Comparison of ENCODE assay signal across 1 cellular context in genomic region chr20:59068534-59068933, GRCh38.
TF ChIP-seq lines count a peak whose summit lies in the region.

No MANE protein-coding gene starts in this region.

TF ChIP-seq in neural cell, 6 proteins besides CTCF, POLR2A, EP300 and RAD21 (continued from another document):
- TF ChIP-seq, protein P1, sequence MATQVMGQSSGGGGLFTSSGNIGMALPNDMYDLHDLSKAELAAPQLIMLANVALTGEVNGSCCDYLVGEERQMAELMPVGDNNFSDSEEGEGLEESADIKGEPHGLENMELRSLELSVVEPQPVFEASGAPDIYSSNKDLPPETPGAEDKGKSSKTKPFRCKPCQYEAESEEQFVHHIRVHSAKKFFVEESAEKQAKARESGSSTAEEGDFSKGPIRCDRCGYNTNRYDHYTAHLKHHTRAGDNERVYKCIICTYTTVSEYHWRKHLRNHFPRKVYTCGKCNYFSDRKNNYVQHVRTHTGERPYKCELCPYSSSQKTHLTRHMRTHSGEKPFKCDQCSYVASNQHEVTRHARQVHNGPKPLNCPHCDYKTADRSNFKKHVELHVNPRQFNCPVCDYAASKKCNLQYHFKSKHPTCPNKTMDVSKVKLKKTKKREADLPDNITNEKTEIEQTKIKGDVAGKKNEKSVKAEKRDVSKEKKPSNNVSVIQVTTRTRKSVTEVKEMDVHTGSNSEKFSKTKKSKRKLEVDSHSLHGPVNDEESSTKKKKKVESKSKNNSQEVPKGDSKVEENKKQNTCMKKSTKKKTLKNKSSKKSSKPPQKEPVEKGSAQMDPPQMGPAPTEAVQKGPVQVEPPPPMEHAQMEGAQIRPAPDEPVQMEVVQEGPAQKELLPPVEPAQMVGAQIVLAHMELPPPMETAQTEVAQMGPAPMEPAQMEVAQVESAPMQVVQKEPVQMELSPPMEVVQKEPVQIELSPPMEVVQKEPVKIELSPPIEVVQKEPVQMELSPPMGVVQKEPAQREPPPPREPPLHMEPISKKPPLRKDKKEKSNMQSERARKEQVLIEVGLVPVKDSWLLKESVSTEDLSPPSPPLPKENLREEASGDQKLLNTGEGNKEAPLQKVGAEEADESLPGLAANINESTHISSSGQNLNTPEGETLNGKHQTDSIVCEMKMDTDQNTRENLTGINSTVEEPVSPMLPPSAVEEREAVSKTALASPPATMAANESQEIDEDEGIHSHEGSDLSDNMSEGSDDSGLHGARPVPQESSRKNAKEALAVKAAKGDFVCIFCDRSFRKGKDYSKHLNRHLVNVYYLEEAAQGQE (IDR thresholded peaks at IDR 0.05; ENCODE audit: borderline replicate concordance): no peak
- TF ChIP-seq TAF1 (IDR thresholded peaks at IDR 0.05; ENCODE audit: low read depth): no peak
